In the genomic region with DNA sequence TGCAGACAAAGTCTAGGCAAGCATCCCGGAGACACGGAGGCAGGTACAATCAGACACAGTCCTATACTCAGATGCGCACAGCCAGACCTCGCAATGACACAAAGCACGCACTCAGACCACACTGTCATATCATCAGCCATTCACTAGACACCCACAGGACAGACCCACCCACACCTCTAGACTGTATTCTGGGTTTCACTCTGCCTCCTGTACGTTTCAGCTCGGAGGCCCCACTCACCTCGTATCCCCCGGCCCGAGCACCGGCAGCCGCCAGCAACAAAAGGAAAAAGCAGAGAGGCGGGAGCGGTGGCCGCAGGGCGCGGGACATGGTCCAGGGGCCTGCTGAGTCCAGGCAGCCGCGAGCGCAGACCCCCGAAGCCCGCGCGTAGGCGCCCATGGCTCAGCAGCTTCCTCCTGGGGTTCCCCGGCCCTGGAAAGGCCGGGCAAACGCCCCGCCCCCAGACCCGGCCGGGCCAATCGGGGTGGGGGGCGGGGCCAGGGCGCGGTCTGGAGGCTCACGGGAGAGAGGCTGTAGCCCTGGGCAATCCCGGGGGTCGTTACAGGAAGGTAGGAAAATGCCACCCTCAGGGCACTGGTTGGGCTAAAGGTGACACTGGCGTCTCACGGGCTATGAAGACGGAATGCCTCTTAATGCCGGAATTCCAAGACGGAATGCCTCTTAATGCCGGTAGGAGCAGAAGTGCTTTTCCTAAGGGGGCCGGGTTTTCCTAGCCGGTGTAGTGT, we compare ENCODE assay signal across 8 cellular contexts. TPM values are rescaled to one million over a fixed set of nuclear protein-coding genes. Genes with fewer than 3 reads are reported as not detected.
DNase-seq lines count a peak whose midpoint lies in the region; ATAC-seq, FAIRE-seq and TF ChIP-seq lines count a peak whose summit lies in the region.

Gene MAN2B1 (minus strand): TSS at position 438 of the 744 bp plus-strand sequence. CDS start 41 bp downstream, at position 397.
Gene WDR83 (plus strand): TSS at position 503 of the 744 bp plus-strand sequence. CDS start 2,984 bp downstream, outside the sequence.

- peak; percentile 43; the same call in 1 of the 2 replicates for TF ChIP-seq POLR2A in GM12891 (IDR thresholded peaks at IDR 0.05; ENCODE audit: low read depth, low read length)

- peak; percentile 89 for DNase-seq in GM12891 (ENCODE audit: insufficient read length, low spot score)
- DNase-seq in NCI-H510A treated with DMSO at 0.1 percent for 48 hours (lab: John Stamatoyannopoulos, UW), result peak; percentile 72
- peak; percentile 78 to 82 for DNase-seq in activated CD4-positive, alpha-beta T cell treated with anti-CD3 and anti-CD28 coated beads for 4 hours
- peak; percentile 70 for DNase-seq in choroid plexus epithelial cell (ENCODE audit: low read depth)
- DNase-seq in left colon, result peak; percentile 56 to 84
- peak; percentile 74 for DNase-seq in stimulated activated CD4-positive, alpha-beta T cell treated with anti-CD3 and anti-CD28 coated beads, Interleukin-1b, Interleukin-23, amount 100 ng/mL, for 48 hours
- no peak for DNase-seq in middle frontal gyrus (ENCODE audit: extremely low spot score, low spot score)

- peak; percentile 43 for ATAC-seq in HG03045 (IDR thresholded peaks at IDR 0.05; ENCODE audit: unreplicated experiment)
- ATAC-seq in left colon, result peak; percentile 79

- H3K4me3 ChIP-seq in choroid plexus epithelial cell (ENCODE audit: low read depth, low read length), result peak within 1 kb of the TSS; percentile 84

- TF ChIP-seq CTCF in choroid plexus epithelial cell (conservative IDR thresholded peaks at IDR 0.05; ENCODE audit: low read depth, low read length), result no peak

- intact Hi-C loops in left colon (cut with DNase I, micrococcal nuclease), result no loop called here

- FAIRE-seq in GM12891 (lab: Jason Lieb, UNC), result no peak

TF ChIP-seq in GM12891, 5 proteins besides CTCF, POLR2A, EP300 and RAD21:
- peak; percentile 10; the same call in 1 of the 2 replicates for TF ChIP-seq TAF1 (IDR thresholded peaks at IDR 0.05; ENCODE audit: low read depth, low read length)
- peak; percentile 17; the same call in 1 of the 2 replicates for TF ChIP-seq POLR2AphosphoS5 (IDR thresholded peaks at IDR 0.05; ENCODE audit: low read depth, low read length)
- TF ChIP-seq POU2F2 (IDR thresholded peaks at IDR 0.05; ENCODE audit: low read depth, low read length), result no peak

RNA-seq across cellular contexts. Expression of gene MAN2B1, which starts in this region (rescaled TPM):
- 126 TPM for polyA plus RNA-seq in GM12891 (2012; ENCODE audit: low read depth, missing spikeins)
- total RNA-seq in left colon, result 100 to 1,000 TPM in 1 of 2 donors, 10 to 100 TPM in 1; 77.9 to 116 TPM

RNA-seq across cellular contexts. Expression of gene WDR83, which starts in this region (rescaled TPM):
- polyA plus RNA-seq in GM12891 (2012; ENCODE audit: low read depth, missing spikeins), result 13.0 TPM
- 1 to 10 TPM; 6.6 to 8.3 TPM for total RNA-seq in left colon
